In the genomic region with DNA sequence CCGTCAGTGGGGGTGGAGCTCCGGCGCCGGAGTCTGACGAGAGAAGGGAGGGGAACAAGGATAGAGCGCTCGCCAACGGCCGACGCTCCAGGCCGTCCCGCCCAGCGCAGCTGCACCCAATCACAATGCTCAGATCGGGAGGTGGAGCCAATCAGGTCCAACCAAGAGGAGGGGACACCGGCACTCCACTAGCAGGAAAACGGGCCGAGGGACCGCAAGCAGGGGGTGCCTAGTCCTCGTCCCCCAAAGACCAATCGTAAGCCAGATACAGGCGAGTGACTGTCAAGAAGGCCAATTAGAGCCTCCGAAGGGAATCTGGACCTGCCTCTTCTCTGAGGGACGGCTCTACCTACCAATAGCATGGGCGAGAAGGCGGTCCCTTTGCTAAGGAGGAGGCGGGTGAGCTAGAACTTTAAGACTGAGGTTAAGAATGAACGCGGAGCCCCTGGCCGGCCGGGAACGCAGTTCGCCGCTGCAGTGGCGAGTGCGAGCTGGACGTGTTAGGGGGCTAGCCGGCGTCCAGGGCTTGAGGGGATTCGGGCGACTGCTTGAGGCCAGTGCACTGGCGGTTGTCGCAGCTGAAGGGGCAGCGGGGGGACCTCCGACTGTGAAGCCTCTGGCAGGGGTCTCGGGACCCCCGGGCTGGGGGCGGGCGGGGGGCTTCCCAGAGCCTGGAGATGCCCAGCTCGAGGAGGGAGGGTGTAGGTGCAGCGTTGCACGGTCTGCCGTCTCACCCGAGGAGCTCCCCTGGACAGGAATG, we compare ENCODE assay signal across 8 cellular contexts. TPM values are rescaled to one million over a fixed set of nuclear protein-coding genes. Genes with fewer than 3 reads are reported as not detected.
DNase-seq lines count a peak whose midpoint lies in the region; ATAC-seq and TF ChIP-seq lines count a peak whose summit lies in the region.

Gene FBXO24, plus strand, starts transcription at position 63 of the 760 bp plus-strand sequence. Its CDS starts 298 bp downstream, at position 361.

- peaks cover 18 to 69% (median 50%) of the 10 kb centered on the region in 6 donors for H3K4me1 ChIP-seq in spleen

- peaks cover 7 to 17% (median 11%) of the 10 kb centered on the region in 6 donors for H3K36me3 ChIP-seq in spleen

- TF ChIP-seq CTCF in AG10803 (conservative IDR thresholded peaks at IDR 0.05; ENCODE audit: low read length): no peak
- peak in 4 of 11 experiments; percentile 18 to 49 (median 26) for TF ChIP-seq CTCF in spleen (IDR thresholded peaks at IDR 0.05 in 8 of 11, conservative IDR thresholded peaks at IDR 0.05 in 3 of 11)

- H3K4me3 ChIP-seq in AG10803 (ENCODE audit: low read length) (peak within 1 kb of the TSS; percentile 84), spleen (peak within 1 kb of the TSS; percentile 67 to 98 (median 90))

- peak in 1 of 3 donors; percentile 30 for TF ChIP-seq POLR2A in spleen (IDR thresholded peaks at IDR 0.05)

- no peaks in the 10 kb centered on the region for H3K9me3 ChIP-seq in spleen

- peak within 1 kb of the TSS; percentile 91 to 100 (median 98) for H3K27ac ChIP-seq in spleen

- WGBS in spleen, 5 donors: 0% methylated on average over 34 to 53 of the region's 53 CpGs

- intact Hi-C loops in spleen (cut with DNase I; ENCODE audit: low total_unique reads): no loop called here

- ATAC-seq in GM19035 (IDR thresholded peaks at IDR 0.05; ENCODE audit: unreplicated experiment) (peak; percentile 84), HG03342 (IDR thresholded peaks at IDR 0.05; ENCODE audit: unreplicated experiment) (peak; percentile 86)

- peak; percentile 100 for DNase-seq in AG10803 (ENCODE audit: low read depth)
- DNase-seq in NCI-H345 treated with DMSO at 0.1 percent for 48 hours (lab: John Stamatoyannopoulos, UW; ENCODE audit: unreplicated experiment): peak; percentile 98
- peak; percentile 99 for DNase-seq in activated CD4-positive, CD25-positive, alpha-beta regulatory T cell treated with anti-CD3 and anti-CD28 coated beads, Interleukin-2, amount 50 U/mL, for 16 hours (ENCODE audit: low read depth, low spot score)
- DNase-seq in cerebellar cortex (ENCODE audit: low spot score): peak; percentile 100
- peak; percentile 100 for DNase-seq in iris pigment epithelial cell (ENCODE audit: low read depth)
- DNase-seq in spleen: peak; percentile 99

- H3K27me3 ChIP-seq in spleen (replicated peaks in 1 of 7): peaks cover 0 to 17% (median 0%) of the 10 kb centered on the region in 7 donors

RNA-seq across cellular contexts. Expression of gene FBXO24, which starts in this region (rescaled TPM):
- 1 to 10 TPM in 4 of 7 donors, under 1 TPM in 2, not detected in 1; 0.54 to 1.5 (median 1.2) TPM for total RNA-seq in spleen
- polyA plus RNA-seq in spleen: 1 to 10 TPM in 2 of 3 donors, under 1 TPM in 1; 0.67 to 1.6 (median 1.2) TPM

Comparison
In these comparisons a context has a peak if more than half of its experiments do, and no peak if none do; other contexts are left out.
1. Peak in every context shown above with its lines: DNase-seq, ATAC-seq, H3K4me3 ChIP-seq and H3K27ac ChIP-seq.